Comparison of ENCODE assay signal across 11 cellular contexts in genomic region chr2:126885701-126886121, GRCh38. TPM values are rescaled to one million over a fixed set of nuclear protein-coding genes. Genes with fewer than 3 reads are reported as not detected.
DNase-seq lines count a peak whose midpoint lies in the region; ATAC-seq and TF ChIP-seq lines count a peak whose summit lies in the region.
"Had no signal": no experiment of that assay in that cellular context is flagged by ENCODE, and none has a peak within 500 bp of the region (broad histone marks: within the 10 kb centered on the region; RNA-seq: fewer than 3 reads in every experiment).

No MANE protein-coding gene starts in this region.

- TF ChIP-seq CTCF in HFF-Myc (IDR thresholded peaks at IDR 0.05; ENCODE audit: low read depth, low read length, missing control alignments) = no peak
- no peak for TF ChIP-seq CTCF in endodermal cell (conservative IDR thresholded peaks at IDR 0.05)
- TF ChIP-seq CTCF in suprapubic skin (IDR thresholded peaks at IDR 0.05) = no peak
- no peak for TF ChIP-seq CTCF in glutamatergic neuron (IDR thresholded peaks at IDR 0.05; ENCODE audit: partially characterized antibody, unreplicated experiment)

- no peaks in the 10 kb centered on the region for H3K9me3 Mint-ChIP-seq in endodermal cell
- peaks cover 12% of the 10 kb centered on the region for H3K9me3 Mint-ChIP-seq in glutamatergic neuron (ENCODE audit: unreplicated experiment)
- H3K9me3 Mint-ChIP-seq: activated T-cell treated with anti-CD3 and anti-CD28 coated beads, Interleukin-2, amount 50 U/mL, for 24 hours had no signal

- peaks cover 3% of the 10 kb centered on the region for H3K4me1 ChIP-seq in endodermal cell (ENCODE audit: control insufficient read depth, insufficient read depth, low read length)
- peaks cover 16% of the 10 kb centered on the region for H3K4me1 ChIP-seq in suprapubic skin

- no peak overlapping the region for H3K9ac ChIP-seq in endodermal cell (ENCODE audit: extremely low read depth, low read length, poor library complexity, severe bottlenecking)

- H3K27me3 Mint-ChIP-seq in endodermal cell (ENCODE audit: insufficient read depth) (peaks cover 17% of the 10 kb centered on the region), glutamatergic neuron (ENCODE audit: unreplicated experiment) (peaks cover 16% of the 10 kb centered on the region)

- H3K4me3 Mint-ChIP-seq in endodermal cell = peak overlapping the region; percentile 52
- H3K4me3 Mint-ChIP-seq in glutamatergic neuron (ENCODE audit: unreplicated experiment) = no peak overlapping the region
- H3K4me3 Mint-ChIP-seq: activated T-cell treated with anti-CD3 and anti-CD28 coated beads, Interleukin-2, amount 50 U/mL, for 24 hours had no signal

- H3K4me1 Mint-ChIP-seq in endodermal cell (peaks cover 7% of the 10 kb centered on the region), glutamatergic neuron (ENCODE audit: low read depth, unreplicated experiment) (peaks cover 8% of the 10 kb centered on the region)

- H3K36me3 Mint-ChIP-seq in endodermal cell (ENCODE audit: low read depth) = no peaks in the 10 kb centered on the region
- no peaks in the 10 kb centered on the region for H3K36me3 Mint-ChIP-seq in glutamatergic neuron (ENCODE audit: unreplicated experiment)

- no peak for TF ChIP-seq EP300 in suprapubic skin (IDR thresholded peaks at IDR 0.05)

- H3K27ac ChIP-seq in endodermal cell (ENCODE audit: low read depth, low read length) (no peak overlapping the region), suprapubic skin (no peak overlapping the region)
- H3K27ac ChIP-seq: HL-60 had no signal

- ATAC-seq in HG02884 (IDR thresholded peaks at IDR 0.05; ENCODE audit: unreplicated experiment) = no peak

- H3K27ac Mint-ChIP-seq in endodermal cell = no peak overlapping the region
- no peak overlapping the region for H3K27ac Mint-ChIP-seq in glutamatergic neuron (ENCODE audit: unreplicated experiment)
- H3K27ac Mint-ChIP-seq: activated T-cell treated with anti-CD3 and anti-CD28 coated beads, Interleukin-2, amount 50 U/mL, for 24 hours had no signal

- H3K9me3 ChIP-seq in endodermal cell (ENCODE audit: control insufficient read depth, low read length) (no peaks in the 10 kb centered on the region), suprapubic skin (no peaks in the 10 kb centered on the region)

- no peak for TF ChIP-seq POLR2A in suprapubic skin (IDR thresholded peaks at IDR 0.05)

- DNase-seq in HFF-Myc (ENCODE audit: extremely low read depth, low read depth) (no peak), endodermal cell (peak; percentile 66), medulla oblongata (ENCODE audit: extremely low spot score) (peak; percentile 42), suprapubic skin (ENCODE audit: low spot score in 2 of 2) (peak in 1 of 2 donors; percentile 44), DMS 273 (lab: John Stamatoyannopoulos, UW; ENCODE audit: unreplicated experiment) (no peak), glutamatergic neuron (no peak), AML-193 (lab: John Stamatoyannopoulos, UW) (no peak)

- H3K4me3 ChIP-seq in HFF-Myc (replicated peaks; ENCODE audit: low read depth, low read length) (peak overlapping the region; percentile 28; the same call in 1 of the 2 replicates), endodermal cell (ENCODE audit: low read length) (no peak overlapping the region), suprapubic skin (peak overlapping the region; percentile 42)

- no peaks in the 10 kb centered on the region for H3K36me3 ChIP-seq in endodermal cell (ENCODE audit: control insufficient read depth, insufficient read depth, low read length)
- no peaks in the 10 kb centered on the region for H3K36me3 ChIP-seq in suprapubic skin

- H3K27me3 ChIP-seq in endodermal cell (ENCODE audit: control insufficient read depth, insufficient read depth, low read length, poor library complexity, severe bottlenecking) (no peaks in the 10 kb centered on the region), suprapubic skin (peaks cover 23% of the 10 kb centered on the region)

- 88 to 92% methylated on average over 12 to 18 of the region's 18 CpGs for WGBS in endodermal cell (ENCODE audit: insufficient coverage in 1 of 2, insufficient read length in 1 of 2), 2 experiments
- 5% methylated on average over 11 of the region's 18 CpGs for WGBS in suprapubic skin

RNA-seq across cellular contexts. Expression of gene TEX51, which starts 13.0 kb away (rescaled TPM):
- not detected for total RNA-seq in endodermal cell
- not detected for polyA plus RNA-seq in endodermal cell (2013, experiment 1 of 2)
- not detected for polyA plus RNA-seq in endodermal cell (2013, experiment 2 of 2)
- total RNA-seq in suprapubic skin = not detected
- total RNA-seq in glutamatergic neuron (ENCODE audit: unreplicated experiment) = not detected
- polyA plus RNA-seq: neural cell had no signal

Comparison
In these comparisons a context has a peak if more than half of its experiments do, and no peak if none do; other contexts are left out.
1. DNase-seq: peak in endodermal cell (single experiment) and medulla oblongata (single experiment); none in HFF-Myc (single experiment), DMS 273 (single experiment), glutamatergic neuron (single experiment) and AML-193 (0 of 2).